ENCODE assay signal across 23 cellular contexts in genomic region chr4:93373893-93374860, GRCh38.
"Had no signal": no experiment of that assay in that cellular context is flagged by ENCODE, and none has a peak within 500 bp of the region (broad histone marks: within the 10 kb centered on the region; RNA-seq: fewer than 3 reads in every experiment).

No MANE protein-coding gene starts in this region.

- H3K9me3 Mint-ChIP-seq: activated T-helper 1 cell treated with anti-CD3 and anti-CD28 coated beads, Interleukin-12 subunit alpha, Interleukin-12 subunit beta, Interleukin-2, Interleukin-4 antibody, amounts not matched to agents 30 ng/mL and 10 ng/mL and 1 ng/mL, durations not matched to agents 14 hours and 24 hours and 36 hours had no signal

- H3K27ac Mint-ChIP-seq: activated CD8-positive, alpha-beta memory T cell treated with anti-CD3 and anti-CD28 coated beads, Interleukin-2, amount 10 ng/mL, durations not matched to agents 7 days and 5 days; activated naive CD4-positive, alpha-beta T cell treated with anti-CD3 and anti-CD28 coated beads, Interleukin-2, amount 50 U/mL, for 72 hours; activated naive CD8-positive, alpha-beta T cell treated with anti-CD3 and anti-CD28 coated beads, Interleukin-2, amount 50 U/mL, for 24 hours; activated T-cell treated with anti-CD3 and anti-CD28 coated beads, Interleukin-2, amount 50 U/mL, for 24 hours; activated T-helper 1 cell treated with anti-CD3 and anti-CD28 coated beads, Interleukin-12 subunit alpha, Interleukin-12 subunit beta, Interleukin-2, Interleukin-4 antibody, amounts not matched to agents 30 ng/mL and 10 ng/mL and 1 ng/mL, durations not matched to agents 14 hours and 24 hours and 36 hours had no signal

- H3K9ac ChIP-seq: SK-N-SH had no signal

- DNase-seq: activated CD4-positive, alpha-beta T cell treated with anti-CD3 and anti-CD28 coated beads for 4 hours; activated CD4-positive, alpha-beta T cell treated with anti-CD3 and anti-CD28 coated beads, Interleukin-2, amount 50 U/mL, for 4 hours; activated CD8-positive, alpha-beta memory T cell treated with anti-CD3 and anti-CD28 coated beads, Interleukin-2, amount 10 ng/mL, durations not matched to agents 7 days and 5 days; activated effector memory CD4-positive, alpha-beta T cell treated with Interleukin-2 at 50 U/mL for 16 hours; activated naive CD4-positive, alpha-beta T cell; activated naive CD8-positive, alpha-beta T cell treated with anti-CD3 and anti-CD28 coated beads, Interleukin-2, amount 50 U/mL, for 24 hours; activated T-cell treated with anti-CD3 and anti-CD28 coated beads, Interleukin-2, amount 50 U/mL, for 24 hours; cerebellar nuclear complex; MM.1S; NCI-H1105 treated with DMSO at 0.1 percent for 48 hours; NCI-H1436 treated with DMSO at 0.1 percent for 48 hours; NCI-H187; NCI-H2081; NCI-H2227 treated with DMSO at 0.1 percent for 48 hours; NCI-H446 treated with DMSO at 0.1 percent for 48 hours; NCI-H524 treated with DMSO at 0.1 percent for 48 hours; NCI-H774; SIG-M5; SK-N-SH; T-helper 1 cell had no signal

- H3K4me1 Mint-ChIP-seq: activated CD8-positive, alpha-beta memory T cell treated with anti-CD3 and anti-CD28 coated beads, Interleukin-2, amount 10 ng/mL, durations not matched to agents 7 days and 5 days; activated naive CD8-positive, alpha-beta T cell treated with anti-CD3 and anti-CD28 coated beads, Interleukin-2, amount 50 U/mL, for 24 hours had no signal

- H3K4me2 ChIP-seq: SK-N-SH had no signal

- H3K36me3 Mint-ChIP-seq: activated CD8-positive, alpha-beta memory T cell treated with anti-CD3 and anti-CD28 coated beads, Interleukin-2, amount 10 ng/mL, durations not matched to agents 7 days and 5 days had no signal

- H3K4me3 Mint-ChIP-seq: activated CD8-positive, alpha-beta memory T cell treated with anti-CD3 and anti-CD28 coated beads, Interleukin-2, amount 10 ng/mL, durations not matched to agents 7 days and 5 days; activated naive CD8-positive, alpha-beta T cell treated with anti-CD3 and anti-CD28 coated beads, Interleukin-2, amount 50 U/mL, for 24 hours; activated T-cell treated with anti-CD3 and anti-CD28 coated beads, Interleukin-2, amount 50 U/mL, for 24 hours; activated T-helper 1 cell treated with anti-CD3 and anti-CD28 coated beads, Interleukin-12 subunit alpha, Interleukin-12 subunit beta, Interleukin-2, Interleukin-4 antibody, amounts not matched to agents 30 ng/mL and 10 ng/mL and 1 ng/mL, durations not matched to agents 14 hours and 24 hours and 36 hours had no signal

- H3K9me3 ChIP-seq: SK-N-SH had no signal

- ATAC-seq: activated CD4-positive, CD25-positive, alpha-beta regulatory T cell treated with anti-CD3 and anti-CD28 coated beads, Interleukin-2, amount 50 U/mL, for 24 hours; activated CD8-positive, alpha-beta memory T cell treated with anti-CD3 and anti-CD28 coated beads, Interleukin-2, amount 10 ng/mL, durations not matched to agents 7 days and 5 days; activated naive CD4-positive, alpha-beta T cell treated with anti-CD3 and anti-CD28 coated beads, Interleukin-2, amount 50 U/mL, for 72 hours; activated naive CD8-positive, alpha-beta T cell treated with anti-CD3 and anti-CD28 coated beads, Interleukin-2, amount 50 U/mL, for 24 hours had no signal

- H3K27me3 Mint-ChIP-seq: activated CD8-positive, alpha-beta memory T cell treated with anti-CD3 and anti-CD28 coated beads, Interleukin-2, amount 10 ng/mL, durations not matched to agents 7 days and 5 days; activated naive CD8-positive, alpha-beta T cell treated with anti-CD3 and anti-CD28 coated beads, Interleukin-2, amount 50 U/mL, for 24 hours; activated T-cell treated with anti-CD3 and anti-CD28 coated beads, Interleukin-2, amount 50 U/mL, for 24 hours had no signal
